ENCODE assay signal across 16 cellular contexts in the genomic region with DNA sequence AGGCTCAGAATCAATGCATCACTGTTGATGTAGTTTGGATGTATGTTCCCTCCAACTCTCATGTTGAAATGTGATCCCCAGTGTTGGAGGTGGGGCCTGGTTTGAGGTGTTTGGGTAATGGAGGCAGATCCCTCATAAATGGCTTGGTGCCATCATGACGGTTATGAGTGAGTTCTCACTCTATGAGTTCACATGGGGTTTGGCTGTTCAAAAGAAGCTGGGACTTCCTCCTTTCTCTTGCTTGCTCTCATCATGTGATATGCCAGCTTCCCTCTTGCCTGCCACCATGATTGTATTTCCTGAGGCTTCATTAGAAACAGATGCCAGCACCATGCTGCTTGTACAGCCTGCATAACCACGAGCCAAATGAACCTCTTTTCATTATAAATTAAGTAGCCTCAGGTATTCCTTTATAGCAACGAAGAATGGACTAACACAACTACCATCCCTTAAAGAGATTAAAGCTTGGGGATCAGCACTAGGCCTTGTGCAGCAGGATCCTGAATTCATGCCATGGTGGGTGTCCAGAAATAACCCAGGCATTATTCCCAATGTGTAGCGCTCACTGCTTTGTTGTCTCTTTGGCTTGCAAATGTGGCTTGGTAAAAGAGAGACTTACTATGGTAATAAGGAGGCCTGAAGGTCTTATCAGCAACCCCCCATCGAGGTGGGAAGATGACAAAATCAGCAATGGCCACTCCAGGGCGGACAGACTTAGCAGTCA. TPM values are rescaled to one million over a fixed set of nuclear protein-coding genes. Genes with fewer than 3 reads are reported as not detected.
DNase-seq lines count a peak whose midpoint lies in the region; TF ChIP-seq lines count a peak whose summit lies in the region.
"Had no signal": no experiment of that assay in that cellular context is flagged by ENCODE, and none has a peak within 500 bp of the region (broad histone marks: within the 10 kb centered on the region; RNA-seq: fewer than 3 reads in every experiment).

No MANE protein-coding gene starts in this region.

- H4K20me1 ChIP-seq in OCI-LY3 (ENCODE audit: insufficient read depth, low read length) = no peaks in the 10 kb centered on the region

- H3K27ac ChIP-seq in OCI-LY3 (ENCODE audit: low read length) = no peak overlapping the region
- H3K27ac ChIP-seq: thoracic aorta had no signal

- no peaks in the 10 kb centered on the region; the same call in 1 of the 2 replicates for H3K4me1 ChIP-seq in OCI-LY3 (ENCODE audit: low read length)

- H3K9ac ChIP-seq in OCI-LY3 (ENCODE audit: low read length) = no peak overlapping the region

- DNase-seq in Daoy (ENCODE audit: low read depth) (peak; percentile 25), HFF-Myc (ENCODE audit: extremely low read depth, low read depth) (peak; percentile 49), foreskin fibroblast (peak; percentile 10 to 46), DMS153 (lab: John Stamatoyannopoulos, UW) (no peak), cerebellum (ENCODE audit: low spot score) (no peak)
- no peak for DNase-seq in effector CD8-positive, alpha-beta T cell (lab: John Stamatoyannopoulos, UW)
- DNase-seq: activated naive CD4-positive, alpha-beta T cell treated with anti-CD3 and anti-CD28 coated beads, Interleukin-2, amount 10 ng/mL, durations not matched to agents 7 days and 5 days; Calu3; immature natural killer cell; mammary epithelial cell; MG63; NCI-H2081; RPMI8226; SW 1271 had no signal

- H2AFZ ChIP-seq in OCI-LY3 (ENCODE audit: low read depth, low read length) = peak overlapping the region; percentile 37; the same call in 1 of the 2 replicates

- TF ChIP-seq CTCF in HFF-Myc (IDR thresholded peaks at IDR 0.05; ENCODE audit: low read depth, low read length, missing control alignments) = no peak
- no peak for TF ChIP-seq CTCF in OCI-LY3 (IDR thresholded peaks at IDR 0.05; ENCODE audit: low read depth, low read length)
- no peak for TF ChIP-seq CTCF in foreskin fibroblast (IDR thresholded peaks at IDR 0.05; ENCODE audit: low read depth, low read length)

- H3K9me3 ChIP-seq in OCI-LY3 (ENCODE audit: insufficient read depth, low read length) = 0 out of 2 replicates have a peak, but pooled peaks cover 3% of the 10 kb centered on the region
- H3K9me3 ChIP-seq: MG63, thoracic aorta had no signal

- H3K4me3 ChIP-seq in HFF-Myc (replicated peaks; ENCODE audit: low read depth, low read length) (no peak overlapping the region), OCI-LY3 (ENCODE audit: low read length) (no peak overlapping the region), foreskin fibroblast (ENCODE audit: low read depth in 1 of 2, low read length in 2 of 2) (no peak overlapping the region)
- H3K4me3 ChIP-seq: MG63, thoracic aorta had no signal

- H3K4me2 ChIP-seq in OCI-LY3 (ENCODE audit: low read length) = no peak overlapping the region

- H3K36me3 ChIP-seq in OCI-LY3 (replicated peaks; ENCODE audit: low read depth, low read length) = no peaks in the 10 kb centered on the region
- H3K36me3 ChIP-seq: MG63, thoracic aorta had no signal

- H3K27me3 ChIP-seq in OCI-LY3 (ENCODE audit: low read depth, low read length) = no peaks in the 10 kb centered on the region
- H3K27me3 ChIP-seq: MG63 had no signal

- no peaks in the 10 kb centered on the region for H3K79me2 ChIP-seq in OCI-LY3 (ENCODE audit: low read length)

RNA-seq across cellular contexts. Expression of a gene that starts 41.9 kb away (rescaled TPM):
- 120 and 124 TPM in 2 replicates for total RNA-seq in Daoy (2014; rRNA removed; shearing (Covaris generic))
- 40.5 TPM for total RNA-seq in cerebellum

RNA-seq across cellular contexts. Expression of a gene that starts 44.0 kb away (rescaled TPM):
- not detected in 2 replicates for total RNA-seq in Daoy (2014; rRNA removed; shearing (Covaris generic))
- 0.45 TPM for total RNA-seq in cerebellum

Comparison
In these comparisons a context has a peak if more than half of its experiments do, and no peak if none do; other contexts are left out.
1. DNase-seq: peak in Daoy (single experiment), HFF-Myc (single experiment) and foreskin fibroblast (2 of 2); none in DMS153 (single experiment), effector CD8-positive, alpha-beta T cell (single experiment) and cerebellum (single experiment).